Comparison of ENCODE assay signal across 8 cellular contexts in the genomic region with DNA sequence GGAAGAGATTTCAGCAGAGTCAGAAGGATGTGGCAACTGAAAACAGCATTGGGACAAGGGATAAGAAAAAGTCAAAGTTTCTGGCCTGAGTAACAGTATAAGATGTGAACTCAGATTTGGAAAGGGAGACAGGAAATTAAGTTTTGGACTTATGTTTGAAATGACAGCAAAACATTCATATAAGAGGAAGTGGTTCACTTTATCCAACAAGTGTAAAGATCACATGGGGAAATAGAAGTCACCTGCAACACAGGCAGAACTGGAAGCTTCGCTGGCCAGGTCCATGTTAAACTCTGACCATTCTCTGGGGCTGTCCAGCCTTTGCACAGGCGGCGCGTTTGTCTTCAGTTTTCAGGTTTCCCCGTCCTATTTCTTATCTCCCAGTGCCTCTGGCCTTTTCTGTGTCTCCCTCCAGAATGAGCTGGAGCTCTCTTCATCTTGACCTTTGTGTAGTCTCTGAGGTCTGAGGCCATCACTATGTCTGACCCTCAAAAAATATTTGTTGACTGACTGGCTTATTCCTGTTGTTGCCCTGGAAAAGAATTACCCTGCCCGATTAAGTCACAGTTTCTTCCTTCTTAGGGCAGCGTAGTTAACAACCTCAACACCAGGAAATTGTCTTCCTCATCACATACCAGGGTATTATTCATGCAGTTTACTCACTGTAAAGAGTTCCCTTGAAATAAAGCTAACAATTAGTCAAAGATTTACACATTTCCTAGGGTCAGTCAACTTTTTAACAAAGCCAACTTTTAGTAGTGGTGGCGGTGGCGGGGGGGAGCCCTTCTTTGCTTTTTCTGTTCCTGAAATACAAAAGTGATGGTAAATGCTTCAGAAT. TPM values are rescaled to one million over a fixed set of nuclear protein-coding genes. Genes with fewer than 3 reads are reported as not detected.
DNase-seq lines count a peak whose midpoint lies in the region; ATAC-seq, FAIRE-seq and TF ChIP-seq lines count a peak whose summit lies in the region.

No MANE protein-coding gene starts in this region.

- H3K9ac ChIP-seq in Karpas-422 (ENCODE audit: low read length) (peak overlapping the region; percentile 61; the same call in 1 of the 2 replicates), iPS-15b (ENCODE audit: low read depth, low read length) (no peak overlapping the region), smooth muscle cell (ENCODE audit: low read depth) (no peak overlapping the region)

- peaks cover 46% of the 10 kb centered on the region for H3K4me1 ChIP-seq in CD8-positive, alpha-beta T cell (ENCODE audit: insufficient read depth, low read length)
- H3K4me1 ChIP-seq in Karpas-422 (ENCODE audit: low read length) (peaks cover 37% of the 10 kb centered on the region), iPS-15b (ENCODE audit: control insufficient read depth, insufficient read depth, low read length) (peaks cover 17% of the 10 kb centered on the region), smooth muscle cell (ENCODE audit: low read depth) (peaks cover 18% of the 10 kb centered on the region)

- peaks cover 57% of the 10 kb centered on the region for H3K4me1 Mint-ChIP-seq in CD8-positive, alpha-beta T cell (ENCODE audit: low read depth)
- H3K4me1 Mint-ChIP-seq in activated naive CD8-positive, alpha-beta T cell treated with anti-CD3 and anti-CD28 coated beads, Interleukin-2, amount 10 ng/mL, durations not matched to agents 7 days and 5 days: peaks cover 46% of the 10 kb centered on the region

- no peaks in the 10 kb centered on the region for H3K9me3 Mint-ChIP-seq in CD8-positive, alpha-beta T cell
- peaks cover 4% of the 10 kb centered on the region for H3K9me3 Mint-ChIP-seq in activated naive CD8-positive, alpha-beta T cell treated with anti-CD3 and anti-CD28 coated beads, Interleukin-2, amount 10 ng/mL, durations not matched to agents 7 days and 5 days

- peaks cover 13% of the 10 kb centered on the region for H3F3A ChIP-seq in smooth muscle cell (ENCODE audit: low read depth)

- H3K27me3 Mint-ChIP-seq in CD8-positive, alpha-beta T cell (ENCODE audit: low read depth): no peaks in the 10 kb centered on the region
- H3K27me3 Mint-ChIP-seq in activated naive CD8-positive, alpha-beta T cell treated with anti-CD3 and anti-CD28 coated beads, Interleukin-2, amount 10 ng/mL, durations not matched to agents 7 days and 5 days: no peaks in the 10 kb centered on the region

- peak overlapping the region; percentile 84 for H3K4me3 Mint-ChIP-seq in CD8-positive, alpha-beta T cell
- H3K4me3 Mint-ChIP-seq in activated naive CD8-positive, alpha-beta T cell treated with anti-CD3 and anti-CD28 coated beads, Interleukin-2, amount 10 ng/mL, durations not matched to agents 7 days and 5 days: peak overlapping the region; percentile 82

- ATAC-seq in CD8-positive, alpha-beta T cell: no peak
- ATAC-seq in activated naive CD8-positive, alpha-beta T cell treated with anti-CD3 and anti-CD28 coated beads, Interleukin-2, amount 10 ng/mL, durations not matched to agents 7 days and 5 days (ENCODE audit: low read depth): no peak
- no peak for ATAC-seq in GM19035 (IDR thresholded peaks at IDR 0.05; ENCODE audit: unreplicated experiment)

- no peak for FAIRE-seq in urothelium cell line (lab: Jason Lieb, UNC)

- peak overlapping the region; percentile 54 for H3K4me3 ChIP-seq in CD8-positive, alpha-beta T cell (ENCODE audit: low read depth, low read length)
- H3K4me3 ChIP-seq in Karpas-422 (ENCODE audit: low read length): peak overlapping the region; percentile 66
- H3K4me3 ChIP-seq in iPS-15b (ENCODE audit: low read depth, low read length): peak overlapping the region; percentile 53
- H3K4me3 ChIP-seq in smooth muscle cell: peak overlapping the region; percentile 82

- WGBS in smooth muscle cell (ENCODE audit: low lambda C conversion rate): 54% methylated on average over 9 of the region's 9 CpGs

- no peaks in the 10 kb centered on the region for H3K9me3 ChIP-seq in CD8-positive, alpha-beta T cell (ENCODE audit: low read length)
- H3K9me3 ChIP-seq in Karpas-422 (ENCODE audit: low read length): no peaks in the 10 kb centered on the region
- no peaks in the 10 kb centered on the region for H3K9me3 ChIP-seq in iPS-15b (ENCODE audit: control insufficient read depth, insufficient read depth, low read length)
- no peaks in the 10 kb centered on the region for H3K9me3 ChIP-seq in smooth muscle cell (replicated peaks; ENCODE audit: low read depth)

- peak overlapping the region; percentile 90 for H3K4me2 ChIP-seq in Karpas-422 (ENCODE audit: low read depth, low read length, poor library complexity, severe bottlenecking)
- peak overlapping the region; percentile 90 for H3K4me2 ChIP-seq in smooth muscle cell

- H3K79me2 ChIP-seq in Karpas-422 (ENCODE audit: low read length) (peaks cover 30% of the 10 kb centered on the region), smooth muscle cell (ENCODE audit: low read depth) (peaks cover 30% of the 10 kb centered on the region)

- H4K20me1 ChIP-seq in Karpas-422 (ENCODE audit: insufficient read depth, low read depth, low read length) (peaks cover 10% of the 10 kb centered on the region; the same call in 1 of the 2 replicates), smooth muscle cell (ENCODE audit: low read depth) (peaks cover 32% of the 10 kb centered on the region)

- POLR2A ChIA-PET in CD8-positive, alpha-beta T cell (lab: Charles Lee): interaction anchor here (0.5 to 4.6 kb wide), 10 partner anchors 12 to 254 kb away, joined by 3 to 93 read pairs (median 4); a partner anchor contains a TSS
- POLR2A ChIA-PET in activated naive CD8-positive, alpha-beta T cell treated with anti-CD3 and anti-CD28 coated beads, Interleukin-2, amount 10 ng/mL, durations not matched to agents 7 days and 5 days (lab: Charles Lee): interaction anchor here (0.6 to 4.6 kb wide), 6 partner anchors 9 to 219 kb away, joined by 3 to 115 read pairs (median 5); no protein-coding TSS in a partner anchor

- DNase-seq in CD8-positive, alpha-beta T cell: peak in 1 of 7 experiments; percentile 22
- DNase-seq in Karpas-422 (no peak), smooth muscle cell (lab: John Stamatoyannopoulos, UW; ENCODE audit: unreplicated experiment) (no peak), urothelium cell line (ENCODE audit: low spot score) (no peak), NCI-H2196 (lab: John Stamatoyannopoulos, UW; ENCODE audit: unreplicated experiment) (no peak)
- no peak for DNase-seq in activated naive CD8-positive, alpha-beta T cell treated with anti-CD3 and anti-CD28 coated beads, Interleukin-2, amount 10 ng/mL, durations not matched to agents 7 days and 5 days

- H2AFZ ChIP-seq in Karpas-422 (ENCODE audit: low read length) (peak overlapping the region; percentile 92), smooth muscle cell (ENCODE audit: low read depth) (peak overlapping the region; percentile 95)

- no peaks in the 10 kb centered on the region for H3K27me3 ChIP-seq in CD8-positive, alpha-beta T cell (ENCODE audit: insufficient read depth, low read length)
- H3K27me3 ChIP-seq in Karpas-422 (ENCODE audit: low read length) (no peaks in the 10 kb centered on the region), iPS-15b (ENCODE audit: control insufficient read depth, insufficient read depth, low read length) (no peaks in the 10 kb centered on the region), smooth muscle cell (ENCODE audit: low read depth) (no peaks in the 10 kb centered on the region)

- peak overlapping the region; percentile 91 for H3K27ac Mint-ChIP-seq in CD8-positive, alpha-beta T cell
- peak overlapping the region; percentile 86 for H3K27ac Mint-ChIP-seq in activated naive CD8-positive, alpha-beta T cell treated with anti-CD3 and anti-CD28 coated beads, Interleukin-2, amount 10 ng/mL, durations not matched to agents 7 days and 5 days

- CTCF ChIA-PET in CD8-positive, alpha-beta T cell (lab: Charles Lee): interaction anchor here (0.9 to 1.4 kb wide), 7 partner anchors 12 to 125 kb away, joined by 3 to 5 read pairs (median 4); no protein-coding TSS in a partner anchor

- TF ChIP-seq CTCF in CD8-positive, alpha-beta T cell (IDR thresholded peaks at IDR 0.05): no peak
- TF ChIP-seq CTCF in smooth muscle cell (IDR thresholded peaks at IDR 0.05; ENCODE audit: borderline replicate concordance, insufficient read depth, poor library complexity, severe bottlenecking): no peak

- peak overlapping the region; percentile 48 for H3K27ac ChIP-seq in CD8-positive, alpha-beta T cell (ENCODE audit: low read depth, low read length)
- H3K27ac ChIP-seq in Karpas-422 (ENCODE audit: low read length) (no peak overlapping the region), smooth muscle cell (ENCODE audit: low read depth) (peak overlapping the region; percentile 77)

- intact Hi-C loops in CD8-positive, alpha-beta T cell (cut with DNase I, micrococcal nuclease): loop anchor here (1.0 to 5.0 kb wide), 6 partner anchors 11 to 392 kb away; a partner anchor contains a TSS

- H3K36me3 Mint-ChIP-seq in CD8-positive, alpha-beta T cell: peaks cover 19% of the 10 kb centered on the region
- peaks cover 21% of the 10 kb centered on the region for H3K36me3 Mint-ChIP-seq in activated naive CD8-positive, alpha-beta T cell treated with anti-CD3 and anti-CD28 coated beads, Interleukin-2, amount 10 ng/mL, durations not matched to agents 7 days and 5 days

- no peaks in the 10 kb centered on the region for H3K9me2 ChIP-seq in Karpas-422 (replicated peaks; ENCODE audit: insufficient read depth, low read length)

- H3K36me3 ChIP-seq in CD8-positive, alpha-beta T cell (ENCODE audit: insufficient read depth, low read length): no peaks in the 10 kb centered on the region
- H3K36me3 ChIP-seq in Karpas-422 (ENCODE audit: insufficient read depth, low read length): no peaks in the 10 kb centered on the region
- no peaks in the 10 kb centered on the region for H3K36me3 ChIP-seq in iPS-15b (ENCODE audit: control insufficient read depth, insufficient read depth, low read length)
- no peaks in the 10 kb centered on the region for H3K36me3 ChIP-seq in smooth muscle cell (ENCODE audit: low read depth)

RNA-seq across cellular contexts. Expression of a gene that starts 1.0 kb away (rescaled TPM):
- total RNA-seq in CD8-positive, alpha-beta T cell: 10 to 100 TPM; 96.3 to 97.4 TPM
- total RNA-seq in Karpas-422 (2014; rRNA removed; shearing (Covaris generic); ENCODE audit: low replicate concordance): 11.5 and 27.1 TPM in 2 replicates
- total RNA-seq in activated naive CD8-positive, alpha-beta T cell treated with anti-CD3 and anti-CD28 coated beads, Interleukin-2, amount 10 ng/mL, durations not matched to agents 7 days and 5 days: 10 to 100 TPM; 62.6 to 70.8 TPM
- total RNA-seq in smooth muscle cell: 19.9 and 20.0 TPM in 2 replicates
- 4.9 and 5.5 TPM in 2 replicates for polyA plus RNA-seq in smooth muscle cell
